9 cellular contexts compared by ENCODE assay signal in genomic region chr11:12144306-12145174, GRCh38. TPM values are rescaled to one million over a fixed set of nuclear protein-coding genes. Genes with fewer than 3 reads are reported as not detected.
A peak's percentile ranks its signal among the peaks of the same experiment; 100 is the strongest.
DNase-seq lines count a peak whose midpoint lies in the region; ATAC-seq, FAIRE-seq and TF ChIP-seq lines count a peak whose summit lies in the region.
"Had no signal": no experiment of that assay in that cellular context is flagged by ENCODE, and none has a peak within 500 bp of the region (broad histone marks: within the 10 kb centered on the region; RNA-seq: fewer than 3 reads in every experiment).

No MANE protein-coding gene starts in this region.

- no peak overlapping the region for H2AFZ ChIP-seq in osteoblast (ENCODE audit: low read length)

- intact Hi-C loops in colonic mucosa (cut with DNase I) = no loop called here

- no peaks in the 10 kb centered on the region for H3K36me3 ChIP-seq in colonic mucosa
- peaks cover 76% of the 10 kb centered on the region for H3K36me3 ChIP-seq in osteoblast (ENCODE audit: insufficient read depth, low read length)

- H3K27me3 ChIP-seq in colonic mucosa (no peaks in the 10 kb centered on the region), osteoblast (ENCODE audit: insufficient read depth, low read length) (no peaks in the 10 kb centered on the region)

- DNase-seq in A549 (ENCODE audit: low read depth in 1 of 2, low spot score in 1 of 2) = no peak
- DNase-seq in HTR-8/SVneo (ENCODE audit: insufficient read length, low spot score) = no peak
- DNase-seq in colonic mucosa = no peak
- DNase-seq in osteoblast (ENCODE audit: insufficient read length, low spot score, missing footprints) = no peak
- no peak for DNase-seq in SIG-M5 (lab: John Stamatoyannopoulos, UW)
- no peak for DNase-seq in SHP77 (lab: John Stamatoyannopoulos, UW)
- DNase-seq: NCI-H1048 had no signal

- no peak for TF ChIP-seq EP300 in A549 (IDR thresholded peaks at IDR 0.05)

- H3K4me1 ChIP-seq in A549 (peaks cover 30% of the 10 kb centered on the region), colonic mucosa (peaks cover 17% of the 10 kb centered on the region), osteoblast (ENCODE audit: insufficient read depth, low read length) (peaks cover 62% of the 10 kb centered on the region)

- WGBS in A549 (ENCODE audit: missing lambda C conversion rate) = 93% methylated on average over 11 of the region's 11 CpGs

- no peaks in the 10 kb centered on the region for H3K9me3 ChIP-seq in A549
- no peaks in the 10 kb centered on the region for H3K9me3 ChIP-seq in colonic mucosa
- no peaks in the 10 kb centered on the region for H3K9me3 ChIP-seq in osteoblast (ENCODE audit: low read depth, low read length)

- ATAC-seq in A549 = no peak
- ATAC-seq in GM18909 (IDR thresholded peaks at IDR 0.05; ENCODE audit: poor library complexity, unreplicated experiment) = no peak
- ATAC-seq in HG03457 (IDR thresholded peaks at IDR 0.05; ENCODE audit: unreplicated experiment) = no peak

- peaks cover 88% of the 10 kb centered on the region for H3K79me2 ChIP-seq in osteoblast (ENCODE audit: insufficient read depth, low read length)

- POLR2A ChIA-PET in A549 (lab: Yijun Ruan, JAX) = no interaction called here

- no peaks in the 10 kb centered on the region for H4K20me1 ChIP-seq in osteoblast (ENCODE audit: insufficient read depth, low read length)

- TF ChIP-seq CTCF in A549 (IDR thresholded peaks at IDR 0.05) (no peak), colonic mucosa (IDR thresholded peaks at IDR 0.05) (no peak), osteoblast (IDR thresholded peaks at IDR 0.05; ENCODE audit: extremely low read depth, low read depth, low read length) (no peak)

- no peak for FAIRE-seq in A549 (lab: Jason Lieb, UNC)
- peak; percentile 28 for FAIRE-seq in HTR-8/SVneo (lab: Jason Lieb, UNC)

- no peak overlapping the region for H3K4me3 ChIP-seq in A549
- no peak overlapping the region for H3K4me3 ChIP-seq in colonic mucosa
- H3K4me3 ChIP-seq in osteoblast (ENCODE audit: insufficient read depth, low read length) = no peak overlapping the region

- H3K9ac ChIP-seq in colonic mucosa (ENCODE audit: low read depth in 2 of 2, low read length in 2 of 2) = peak overlapping the region; percentile 19 to 74

- CTCF ChIA-PET in A549 (lab: Yijun Ruan, JAX) = interaction anchor here (1.6 kb wide), 1 partner anchor 12 kb away, joined by 3 read pairs; no protein-coding TSS in a partner anchor

- H3K27ac ChIP-seq in A549 = peak overlapping the region; percentile 39 to 42; a peak in 4 of 6 replicates
- peak overlapping the region; percentile 80 for H3K27ac ChIP-seq in colonic mucosa
- H3K27ac ChIP-seq in osteoblast (ENCODE audit: low read depth, low read length) = peak overlapping the region; percentile 98

- TF ChIP-seq POLR2A in A549 (IDR thresholded peaks at IDR 0.05; ENCODE audit: low read length) = no peak

- TF ChIP-seq RAD21 in A549 (conservative IDR thresholded peaks at IDR 0.05 in 1 of 2, IDR thresholded peaks at IDR 0.05 in 1 of 2) = no peak

- H3K4me2 ChIP-seq in A549 (peak overlapping the region; percentile 40), osteoblast (ENCODE audit: insufficient read depth, low read length) (no peak overlapping the region)

TF ChIP-seq in A549, 52 proteins besides CTCF, POLR2A, EP300 and RAD21:
- TF ChIP-seq E2F6 (IDR thresholded peaks at IDR 0.05; ENCODE audit: borderline replicate concordance, low read depth) (no peak), CBX8 (IDR thresholded peaks at IDR 0.05) (no peak), HDAC2 (IDR thresholded peaks at IDR 0.05) (no peak), RCOR1 (IDR thresholded peaks at IDR 0.05; ENCODE audit: low read depth, low read length) (no peak), POLR2AphosphoS2 (conservative IDR thresholded peaks at IDR 0.05; ENCODE audit: low read length) (no peak), HOXB13 (CRISPR knock-in tag; IDR thresholded peaks at IDR 0.05; ENCODE audit: low read depth) (no peak), MYC (IDR thresholded peaks at IDR 0.05; ENCODE audit: borderline replicate concordance, low read length) (no peak), JUN (IDR thresholded peaks at IDR 0.05) (no peak), FOXS1 (CRISPR knock-in tag; IDR thresholded peaks at IDR 0.05) (no peak), ZNF302 (CRISPR knock-in tag; IDR thresholded peaks at IDR 0.05) (no peak), TP53 (CRISPR knock-in tag; IDR thresholded peaks at IDR 0.05) (no peak), CHD2 (IDR thresholded peaks at IDR 0.05; ENCODE audit: low read length, partially characterized antibody) (no peak)
- TF ChIP-seq, protein P1, sequence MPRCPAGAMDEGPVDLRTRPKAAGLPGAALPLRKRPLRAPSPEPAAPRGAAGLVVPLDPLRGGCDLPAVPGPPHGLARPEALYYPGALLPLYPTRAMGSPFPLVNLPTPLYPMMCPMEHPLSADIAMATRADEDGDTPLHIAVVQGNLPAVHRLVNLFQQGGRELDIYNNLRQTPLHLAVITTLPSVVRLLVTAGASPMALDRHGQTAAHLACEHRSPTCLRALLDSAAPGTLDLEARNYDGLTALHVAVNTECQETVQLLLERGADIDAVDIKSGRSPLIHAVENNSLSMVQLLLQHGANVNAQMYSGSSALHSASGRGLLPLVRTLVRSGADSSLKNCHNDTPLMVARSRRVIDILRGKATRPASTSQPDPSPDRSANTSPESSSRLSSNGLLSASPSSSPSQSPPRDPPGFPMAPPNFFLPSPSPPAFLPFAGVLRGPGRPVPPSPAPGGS (IDR thresholded peaks at IDR 0.05) = no peak

RNA-seq across cellular contexts. Expression of gene MICAL2, which starts 34.1 kb away (rescaled TPM):
- 42.1 and 52.4 TPM in 2 replicates for polyA plus RNA-seq in A549 (2011; rRNA removed)
- polyA plus RNA-seq in A549 (2012; cell fraction: cytosol; rRNA removed) = 19.3 and 22.9 TPM in 2 replicates
- polyA plus RNA-seq in A549 (2012; cell fraction: nucleus; rRNA removed) = 25.5 and 31.9 TPM in 2 replicates
- polyA plus RNA-seq in A549 (2017; fragmentation: RNase III; extraction: RNeasy Plus Mini Kit Qiagen cat#74134 plus additional on column Dnase treatment) = 39.8 to 43.6 TPM (median 43.5 TPM) in 3 replicates
- polyA minus RNA-seq in A549 (2011; rRNA and poly(A)+ RNA removed) = 104 and 112 TPM in 2 replicates
- 100 to 1,000 TPM; 194 TPM for total RNA-seq in colonic mucosa
- 109 and 156 TPM in 2 replicates for total RNA-seq in osteoblast

Comparison
In these comparisons a context has a peak if more than half of its experiments do, and no peak if none do; other contexts are left out.
1. H3K27ac ChIP-seq: peak in every context shown above with its lines; median percentile 98 in osteoblast; 80 in colonic mucosa; 40 in A549.